Comparison of ENCODE assay signal across 23 cellular contexts in genomic region chrX:43720082-43720481, GRCh38.
DNase-seq lines count a peak whose midpoint lies in the region; ATAC-seq, FAIRE-seq and TF ChIP-seq lines count a peak whose summit lies in the region.
"Had no signal": no experiment of that assay in that cellular context is flagged by ENCODE, and none has a peak within 500 bp of the region (broad histone marks: within the 10 kb centered on the region; RNA-seq: fewer than 3 reads in every experiment).

No MANE protein-coding gene starts in this region.

- H3K27ac ChIP-seq in HEK293 (ENCODE audit: extremely low read depth, low read depth, low read length) (no peak overlapping the region), K562 (ENCODE audit: extremely low read depth, low read depth, low read length) (no peak overlapping the region)
- H3K27ac ChIP-seq: 22Rv1; A549; BLaER1 treated with 17β-estradiol and CSF1 and Interleukin-3, amounts not matched to agents 10 nM and 100 nM; C4-2B had no signal

- no peaks in the 10 kb centered on the region for H3K79me2 ChIP-seq in K562 (ENCODE audit: control insufficient read depth, insufficient read depth, low read length)

- no peak for TF ChIP-seq RAD21 in K562 (CRISPR knock-in tag; conservative IDR thresholded peaks at IDR 0.05 in 1 of 2, IDR thresholded peaks at IDR 0.05 in 1 of 2)

- H3K27me3 ChIP-seq in K562 (ENCODE audit: control insufficient read depth in 2 of 2, insufficient read depth in 2 of 2, low read length in 2 of 2), result no peaks in the 10 kb centered on the region

- intact Hi-C loops in K562 (cut with micrococcal nuclease), result no loop called here

- no peak for TF ChIP-seq EP300 in K562 (IDR thresholded peaks at IDR 0.05; ENCODE audit: low read length)

- H3K36me3 ChIP-seq in HEK293 (ENCODE audit: control insufficient read depth in 2 of 2, insufficient read depth in 1 of 2, low read length in 2 of 2) (no peaks in the 10 kb centered on the region), K562 (ENCODE audit: control insufficient read depth, insufficient read depth, low read length) (no peaks in the 10 kb centered on the region)
- H3K36me3 ChIP-seq: BLaER1 treated with 17β-estradiol and CSF1 and Interleukin-3, amounts not matched to agents 10 nM and 100 nM had no signal

- H3K9ac ChIP-seq in K562 (ENCODE audit: insufficient read depth in 1 of 2, low read depth in 2 of 2, low read length in 2 of 2), result no peak overlapping the region
- H3K9ac ChIP-seq: BLaER1 treated with 17β-estradiol and CSF1 and Interleukin-3, amounts not matched to agents 10 nM and 100 nM had no signal

- 5% methylated on average over 3 of the region's 3 CpGs for WGBS in K562 (ENCODE audit: insufficient coverage, low coverage, missing lambda C conversion rate)

- no peak for TF ChIP-seq POLR2A in K562 (conservative IDR thresholded peaks at IDR 0.05)

- DNase-seq in NCI-H1930 (lab: John Stamatoyannopoulos, UW), result peak; percentile 13 to 42
- no peak for DNase-seq in K562 (ENCODE audit: extremely low read depth in 1 of 4, low spot score in 3 of 4)
- DNase-seq in HCEC 1CT, result no peak
- DNase-seq in D341Med (ENCODE audit: low spot score), result no peak
- DNase-seq: AML-193; Caco-2; Calu3; CD4-positive, alpha-beta T cell; CD8-positive, alpha-beta T cell; DMS 273 treated with DMSO at 0.1 percent for 48 hours; DMS153; DMS53; DMS79; DND-41; GF-D8 had no signal

- BruUV-seq in K562 (replicated peaks; lab: Mats Ljungman, UMichigan), result no TSS peak

- in situ Hi-C loops in K562 (cut with MboI), result no loop called here

- H4K20me1 ChIP-seq in K562 (replicated peaks; ENCODE audit: control insufficient read depth, insufficient read depth, low read length), result no peaks in the 10 kb centered on the region
- H4K20me1 ChIP-seq: BLaER1 treated with 17β-estradiol and CSF1 and Interleukin-3, amounts not matched to agents 10 nM and 100 nM had no signal

- POLR2A ChIA-PET in HEK293 (lab: Yijun Ruan, JAX), result no interaction called here
- POLR2A ChIA-PET in K562 (lab: Yijun Ruan, JAX), result no interaction called here

- TF ChIP-seq CTCF in HEK293 (tag by site-specific recombination; IDR thresholded peaks at IDR 0.05) (no peak), K562 (IDR thresholded peaks at IDR 0.05 in 2 of 3, conservative IDR thresholded peaks at IDR 0.05 in 1 of 3; ENCODE audit: insufficient read depth in 2 of 3, low read depth in 1 of 3, low read length in 3 of 3) (no peak)

- H3K4me1 ChIP-seq in HEK293 (ENCODE audit: control insufficient read depth, insufficient read depth, low read length), result no peaks in the 10 kb centered on the region
- no peaks in the 10 kb centered on the region for H3K4me1 ChIP-seq in K562 (replicated peaks in 1 of 2; ENCODE audit: control insufficient read depth in 2 of 2, insufficient read depth in 2 of 2, low read length in 2 of 2)
- H3K4me1 ChIP-seq: A549; BLaER1 treated with 17β-estradiol and CSF1 and Interleukin-3, amounts not matched to agents 10 nM and 100 nM; Caco-2 had no signal

- ATAC-seq in K562, result no peak
- ATAC-seq: A549; CD8-positive, alpha-beta T cell had no signal

- CTCF ChIA-PET in HEK293 (lab: Yijun Ruan, JAX) (no interaction called here), K562 (lab: Yijun Ruan, JAX; ENCODE audit: low intra/inter-chr PET ratio) (no interaction called here)

- no peak overlapping the region for H2AFZ ChIP-seq in K562 (ENCODE audit: low read depth, low read length)

- H3K9me3 ChIP-seq in HEK293 (ENCODE audit: control insufficient read depth, insufficient read depth, low read depth, low read length), result no peaks in the 10 kb centered on the region
- H3K9me3 ChIP-seq in K562 (replicated peaks; ENCODE audit: control insufficient read depth, insufficient read depth, low read depth, low read length), result no peaks in the 10 kb centered on the region
- H3K9me3 ChIP-seq: A549, Caco-2 had no signal

- no peak overlapping the region for H3K4me2 ChIP-seq in K562 (ENCODE audit: insufficient read depth, low read length)
- H3K4me2 ChIP-seq: A549; BLaER1 treated with 17β-estradiol and CSF1 and Interleukin-3, amounts not matched to agents 10 nM and 100 nM had no signal

- H3K4me3 ChIP-seq in HEK293 (ENCODE audit: low read depth, low read length), result no peak overlapping the region
- H3K4me3 ChIP-seq in K562, result no peak overlapping the region
- H3K4me3 ChIP-seq: A549; BLaER1 treated with 17β-estradiol and CSF1 and Interleukin-3, amounts not matched to agents 10 nM and 100 nM had no signal

- FAIRE-seq in K562 (lab: Jason Lieb, UNC), result no peak
- FAIRE-seq: A549, G401.6, GM12891, GM19239 had no signal

- no peaks in the 10 kb centered on the region for H3K9me1 ChIP-seq in K562 (ENCODE audit: control insufficient read depth, insufficient read depth, low read length)

TF ChIP-seq in HEK293, 187 proteins besides CTCF, POLR2A, EP300 and RAD21 (continues in another document):
- TF ChIP-seq ZNF26 (tag by site-specific recombination; IDR thresholded peaks at IDR 0.05) (no peak), ZNF184 (tag by site-specific recombination; IDR thresholded peaks at IDR 0.05) (no peak)

TF ChIP-seq in K562, 482 proteins besides CTCF, POLR2A, EP300 and RAD21:
- TF ChIP-seq ATF3 (IDR thresholded peaks at IDR 0.05) (no peak), ATF3 (CRISPR knock-in tag; conservative IDR thresholded peaks at IDR 0.05) (no peak), HDAC3 (IDR thresholded peaks at IDR 0.05; ENCODE audit: borderline replicate concordance, partially characterized antibody) (no peak), ETS2 (tag; IDR thresholded peaks at IDR 0.05; ENCODE audit: borderline replicate concordance, poor library complexity, severe bottlenecking) (no peak), BRF2 (IDR thresholded peaks at IDR 0.05; ENCODE audit: borderline replicate concordance, insufficient read depth, insufficient read length) (no peak), PYGO2 (tag; IDR thresholded peaks at IDR 0.05) (no peak)
- TF ChIP-seq, protein P1, sequence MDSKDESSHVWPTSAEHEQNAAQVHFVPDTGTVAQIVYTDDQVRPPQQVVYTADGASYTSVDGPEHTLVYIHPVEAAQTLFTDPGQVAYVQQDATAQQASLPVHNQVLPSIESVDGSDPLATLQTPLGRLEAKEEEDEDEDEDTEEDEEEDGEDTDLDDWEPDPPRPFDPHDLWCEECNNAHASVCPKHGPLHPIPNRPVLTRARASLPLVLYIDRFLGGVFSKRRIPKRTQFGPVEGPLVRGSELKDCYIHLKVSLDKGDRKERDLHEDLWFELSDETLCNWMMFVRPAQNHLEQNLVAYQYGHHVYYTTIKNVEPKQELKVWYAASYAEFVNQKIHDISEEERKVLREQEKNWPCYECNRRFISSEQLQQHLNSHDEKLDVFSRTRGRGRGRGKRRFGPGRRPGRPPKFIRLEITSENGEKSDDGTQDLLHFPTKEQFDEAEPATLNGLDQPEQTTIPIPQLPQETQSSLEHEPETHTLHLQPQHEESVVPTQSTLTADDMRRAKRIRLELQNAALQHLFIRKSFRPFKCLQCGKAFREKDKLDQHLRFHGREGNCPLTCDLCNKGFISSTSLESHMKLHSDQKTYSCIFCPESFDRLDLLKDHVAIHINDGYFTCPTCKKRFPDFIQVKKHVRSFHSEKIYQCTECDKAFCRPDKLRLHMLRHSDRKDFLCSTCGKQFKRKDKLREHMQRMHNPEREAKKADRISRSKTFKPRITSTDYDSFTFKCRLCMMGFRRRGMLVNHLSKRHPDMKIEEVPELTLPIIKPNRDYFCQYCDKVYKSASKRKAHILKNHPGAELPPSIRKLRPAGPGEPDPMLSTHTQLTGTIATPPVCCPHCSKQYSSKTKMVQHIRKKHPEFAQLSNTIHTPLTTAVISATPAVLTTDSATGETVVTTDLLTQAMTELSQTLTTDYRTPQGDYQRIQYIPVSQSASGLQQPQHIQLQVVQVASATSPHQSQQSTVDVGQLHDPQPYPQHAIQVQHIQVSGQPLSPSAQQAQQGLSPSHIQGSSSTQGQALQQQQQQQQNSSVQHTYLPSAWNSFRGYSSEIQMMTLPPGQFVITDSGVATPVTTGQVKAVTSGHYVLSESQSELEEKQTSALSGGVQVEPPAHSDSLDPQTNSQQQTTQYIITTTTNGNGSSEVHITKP (IDR thresholded peaks at IDR 0.05; ENCODE audit: partially characterized antibody), result peak; percentile 70
TF ChIP-seq in K562: peak in this region for 1.

Comparison
In these comparisons a context has a peak if more than half of its experiments do, and no peak if none do; other contexts are left out.
1. DNase-seq: peak in NCI-H1930 (2 of 2); none in K562 (0 of 4), HCEC 1CT (single experiment) and D341Med (single experiment).